ENCODE assay signal across 1 cellular context in genomic region chr12:108982621-108983219, GRCh38.
TF ChIP-seq lines count a peak whose summit lies in the region.

No MANE protein-coding gene starts in this region.

TF ChIP-seq in HEK293, 187 proteins besides CTCF, POLR2A, EP300 and RAD21 (continued from another document):
- TF ChIP-seq, protein P1, sequence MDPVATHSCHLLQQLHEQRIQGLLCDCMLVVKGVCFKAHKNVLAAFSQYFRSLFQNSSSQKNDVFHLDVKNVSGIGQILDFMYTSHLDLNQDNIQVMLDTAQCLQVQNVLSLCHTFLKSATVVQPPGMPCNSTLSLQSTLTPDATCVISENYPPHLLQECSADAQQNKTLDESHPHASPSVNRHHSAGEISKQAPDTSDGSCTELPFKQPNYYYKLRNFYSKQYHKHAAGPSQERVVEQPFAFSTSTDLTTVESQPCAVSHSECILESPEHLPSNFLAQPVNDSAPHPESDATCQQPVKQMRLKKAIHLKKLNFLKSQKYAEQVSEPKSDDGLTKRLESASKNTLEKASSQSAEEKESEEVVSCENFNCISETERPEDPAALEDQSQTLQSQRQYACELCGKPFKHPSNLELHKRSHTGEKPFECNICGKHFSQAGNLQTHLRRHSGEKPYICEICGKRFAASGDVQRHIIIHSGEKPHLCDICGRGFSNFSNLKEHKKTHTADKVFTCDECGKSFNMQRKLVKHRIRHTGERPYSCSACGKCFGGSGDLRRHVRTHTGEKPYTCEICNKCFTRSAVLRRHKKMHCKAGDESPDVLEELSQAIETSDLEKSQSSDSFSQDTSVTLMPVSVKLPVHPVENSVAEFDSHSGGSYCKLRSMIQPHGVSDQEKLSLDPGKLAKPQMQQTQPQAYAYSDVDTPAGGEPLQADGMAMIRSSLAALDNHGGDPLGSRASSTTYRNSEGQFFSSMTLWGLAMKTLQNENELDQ (tag by site-specific recombination; IDR thresholded peaks at IDR 0.05; ENCODE audit: low read depth): no peak
- TF ChIP-seq OSR2 (tag by site-specific recombination; IDR thresholded peaks at IDR 0.05): no peak
- no peak for TF ChIP-seq ZNF280D (tag by site-specific recombination; IDR thresholded peaks at IDR 0.05)
- 0 out of 2 replicates have a peak, but pooled peaks have one; percentile 31 for TF ChIP-seq ZNF157 (tag by site-specific recombination; IDR thresholded peaks at IDR 0.05)
- 0 out of 2 replicates have a peak, but pooled peaks have one; percentile 36 for TF ChIP-seq ZNF155 (tag by site-specific recombination; IDR thresholded peaks at IDR 0.05)
- no peak for TF ChIP-seq ZBTB48 (tag by site-specific recombination; IDR thresholded peaks at IDR 0.05)
- 0 out of 2 replicates have a peak, but pooled peaks have one; percentile 74 for TF ChIP-seq SALL2 (tag by site-specific recombination; IDR thresholded peaks at IDR 0.05; ENCODE audit: borderline replicate concordance)
- 0 out of 2 replicates have a peak, but pooled peaks have one; percentile 9 for TF ChIP-seq SCRT1 (tag by site-specific recombination; IDR thresholded peaks at IDR 0.05; ENCODE audit: borderline replicate concordance)
- TF ChIP-seq ZNF174 (tag by site-specific recombination; IDR thresholded peaks at IDR 0.05): no peak
- TF ChIP-seq ZNF513 (tag by site-specific recombination; IDR thresholded peaks at IDR 0.05): peak; percentile 98
- no peak for TF ChIP-seq ZNF274 (IDR thresholded peaks at IDR 0.05; ENCODE audit: low read length)
- 0 out of 2 replicates have a peak, but pooled peaks have one; percentile 30 for TF ChIP-seq ZNF274 (tag by site-specific recombination; IDR thresholded peaks at IDR 0.05; ENCODE audit: borderline replicate concordance)
- TF ChIP-seq ZBTB7A (tag by site-specific recombination; IDR thresholded peaks at IDR 0.05; ENCODE audit: low read depth): no peak; the same call in 1 of the 2 replicates
- TF ChIP-seq ZNF140 (tag by site-specific recombination; IDR thresholded peaks at IDR 0.05): 0 out of 2 replicates have a peak, but pooled peaks have one; percentile 7
- TF ChIP-seq ZNF837 (tag by site-specific recombination; IDR thresholded peaks at IDR 0.05): 0 out of 2 replicates have a peak, but pooled peaks have one; percentile 15
- TF ChIP-seq ZNF596 (tag by site-specific recombination; IDR thresholded peaks at IDR 0.05): no peak
- no peak for TF ChIP-seq HOXD13 (CRISPR knock-in tag; IDR thresholded peaks at IDR 0.05; ENCODE audit: borderline replicate concordance)
